ENCODE assay signal across 1 cellular context in the genomic region with DNA sequence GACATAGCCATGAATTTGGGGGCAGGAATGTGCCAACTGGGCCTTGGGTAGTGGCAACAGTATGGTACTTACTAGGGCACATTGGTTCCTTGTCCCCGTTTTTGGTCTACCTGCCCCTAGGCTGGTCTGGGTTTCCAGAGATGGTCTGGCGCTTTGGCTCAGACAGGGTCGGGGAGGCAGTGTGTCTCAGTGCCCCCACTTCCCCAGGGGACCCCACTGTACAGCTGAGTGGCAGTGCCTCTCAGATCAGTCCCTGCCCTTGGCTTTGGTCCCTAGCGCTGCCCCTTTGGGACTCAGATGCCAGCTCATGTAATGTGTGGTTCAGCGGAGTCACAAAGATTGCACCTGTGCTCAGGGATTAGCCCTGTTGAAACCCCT.
TF ChIP-seq lines count a peak whose summit lies in the region.

No MANE protein-coding gene starts in this region.

TF ChIP-seq in HepG2, 621 proteins besides CTCF, POLR2A, EP300 and RAD21:
- TF ChIP-seq, protein P1, sequence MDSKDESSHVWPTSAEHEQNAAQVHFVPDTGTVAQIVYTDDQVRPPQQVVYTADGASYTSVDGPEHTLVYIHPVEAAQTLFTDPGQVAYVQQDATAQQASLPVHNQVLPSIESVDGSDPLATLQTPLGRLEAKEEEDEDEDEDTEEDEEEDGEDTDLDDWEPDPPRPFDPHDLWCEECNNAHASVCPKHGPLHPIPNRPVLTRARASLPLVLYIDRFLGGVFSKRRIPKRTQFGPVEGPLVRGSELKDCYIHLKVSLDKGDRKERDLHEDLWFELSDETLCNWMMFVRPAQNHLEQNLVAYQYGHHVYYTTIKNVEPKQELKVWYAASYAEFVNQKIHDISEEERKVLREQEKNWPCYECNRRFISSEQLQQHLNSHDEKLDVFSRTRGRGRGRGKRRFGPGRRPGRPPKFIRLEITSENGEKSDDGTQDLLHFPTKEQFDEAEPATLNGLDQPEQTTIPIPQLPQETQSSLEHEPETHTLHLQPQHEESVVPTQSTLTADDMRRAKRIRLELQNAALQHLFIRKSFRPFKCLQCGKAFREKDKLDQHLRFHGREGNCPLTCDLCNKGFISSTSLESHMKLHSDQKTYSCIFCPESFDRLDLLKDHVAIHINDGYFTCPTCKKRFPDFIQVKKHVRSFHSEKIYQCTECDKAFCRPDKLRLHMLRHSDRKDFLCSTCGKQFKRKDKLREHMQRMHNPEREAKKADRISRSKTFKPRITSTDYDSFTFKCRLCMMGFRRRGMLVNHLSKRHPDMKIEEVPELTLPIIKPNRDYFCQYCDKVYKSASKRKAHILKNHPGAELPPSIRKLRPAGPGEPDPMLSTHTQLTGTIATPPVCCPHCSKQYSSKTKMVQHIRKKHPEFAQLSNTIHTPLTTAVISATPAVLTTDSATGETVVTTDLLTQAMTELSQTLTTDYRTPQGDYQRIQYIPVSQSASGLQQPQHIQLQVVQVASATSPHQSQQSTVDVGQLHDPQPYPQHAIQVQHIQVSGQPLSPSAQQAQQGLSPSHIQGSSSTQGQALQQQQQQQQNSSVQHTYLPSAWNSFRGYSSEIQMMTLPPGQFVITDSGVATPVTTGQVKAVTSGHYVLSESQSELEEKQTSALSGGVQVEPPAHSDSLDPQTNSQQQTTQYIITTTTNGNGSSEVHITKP (CRISPR knock-in tag; IDR thresholded peaks at IDR 0.05; ENCODE audit: low read depth): no peak
- 0 out of 2 replicates have a peak, but pooled peaks have one; percentile 29 for TF ChIP-seq ZNF225 (CRISPR knock-in tag; IDR thresholded peaks at IDR 0.05)
